24 cellular contexts compared by ENCODE assay signal in genomic region chr15:92584105-92584504, GRCh38.
"Had no signal": no experiment of that assay in that cellular context is flagged by ENCODE, and none has a peak within 500 bp of the region (broad histone marks: within the 10 kb centered on the region; RNA-seq: fewer than 3 reads in every experiment).

No MANE protein-coding gene starts in this region.

- H3K27ac Mint-ChIP-seq: naive thymus-derived CD8-positive, alpha-beta T cell; nephron progenitor cell; neural progenitor cell; stimulated activated effector memory CD8-positive, alpha-beta T cell treated with anti-CD3 and anti-CD28 coated beads, Interleukin-12 subunit alpha, Interleukin-12 subunit beta, amount 100 ng/mL, for 72 hours; stimulated activated naive CD8-positive, alpha-beta T cell treated with anti-CD3 and anti-CD28 coated beads, Interleukin-15, Interleukin-2, amounts not matched to agents 100 ng/mL and 50 ng/mL, for 24 hours had no signal

- H3K4me1 ChIP-seq: lower lobe of right lung, parathyroid adenoma, sigmoid colon, spleen, suprapubic skin, tibial artery, upper lobe of right lung had no signal

- H3K9me3 Mint-ChIP-seq: naive thymus-derived CD8-positive, alpha-beta T cell; stimulated activated effector memory CD8-positive, alpha-beta T cell treated with anti-CD3 and anti-CD28 coated beads, Interleukin-12 subunit alpha, Interleukin-12 subunit beta, amount 100 ng/mL, for 72 hours; stimulated activated naive CD8-positive, alpha-beta T cell treated with anti-CD3 and anti-CD28 coated beads, Interleukin-15, Interleukin-2, amounts not matched to agents 100 ng/mL and 50 ng/mL, for 24 hours had no signal

- ATAC-seq: lower lobe of right lung; naive thymus-derived CD8-positive, alpha-beta T cell; right cardiac atrium; stimulated activated effector memory CD8-positive, alpha-beta T cell treated with anti-CD3 and anti-CD28 coated beads, Interleukin-12 subunit alpha, Interleukin-12 subunit beta, amount 100 ng/mL, for 72 hours; upper lobe of right lung had no signal

- H3K9me3 ChIP-seq: lower lobe of right lung, neutrophil, sigmoid colon, spleen, suprapubic skin, thoracic aorta, tibial artery, upper lobe of right lung had no signal

- H3K36me3 Mint-ChIP-seq: naive thymus-derived CD8-positive, alpha-beta T cell; neural progenitor cell; stimulated activated effector memory CD8-positive, alpha-beta T cell treated with anti-CD3 and anti-CD28 coated beads, Interleukin-12 subunit alpha, Interleukin-12 subunit beta, amount 100 ng/mL, for 72 hours had no signal

- H3K27me3 ChIP-seq: hepatocyte, neural progenitor cell, neutrophil, sigmoid colon, suprapubic skin, upper lobe of right lung had no signal

- H3K4me3 ChIP-seq: hepatocyte, lower lobe of right lung, neural progenitor cell, sigmoid colon, spleen, suprapubic skin, thoracic aorta, tibial artery, upper lobe of right lung had no signal

- H3K27ac ChIP-seq: hepatocyte, lower lobe of right lung, neural progenitor cell, neutrophil, parathyroid adenoma, sigmoid colon, spleen, suprapubic skin, thoracic aorta, tibial artery, upper lobe of right lung had no signal

- H3K36me3 ChIP-seq: lower lobe of right lung, neural progenitor cell, neutrophil, sigmoid colon, spleen, suprapubic skin, thoracic aorta, tibial artery, upper lobe of right lung had no signal

- H3K4me1 Mint-ChIP-seq: naive thymus-derived CD8-positive, alpha-beta T cell; stimulated activated effector memory CD8-positive, alpha-beta T cell treated with anti-CD3 and anti-CD28 coated beads, Interleukin-12 subunit alpha, Interleukin-12 subunit beta, amount 100 ng/mL, for 72 hours had no signal

- H3K27me3 Mint-ChIP-seq: stimulated activated naive CD8-positive, alpha-beta T cell treated with anti-CD3 and anti-CD28 coated beads, Interleukin-15, Interleukin-2, amounts not matched to agents 100 ng/mL and 50 ng/mL, for 24 hours had no signal

- H3K4me3 Mint-ChIP-seq: naive thymus-derived CD8-positive, alpha-beta T cell; nephron progenitor cell; neural progenitor cell; stimulated activated effector memory CD8-positive, alpha-beta T cell treated with anti-CD3 and anti-CD28 coated beads, Interleukin-12 subunit alpha, Interleukin-12 subunit beta, amount 100 ng/mL, for 72 hours; stimulated activated naive CD8-positive, alpha-beta T cell treated with anti-CD3 and anti-CD28 coated beads, Interleukin-15, Interleukin-2, amounts not matched to agents 100 ng/mL and 50 ng/mL, for 24 hours had no signal

- DNase-seq: islet precursor cell; lower lobe of right lung; mammary epithelial cell; mesenchymal stem cell; naive thymus-derived CD8-positive, alpha-beta T cell; nephron progenitor cell; occipital lobe; right cardiac atrium; sigmoid colon; small intestine; spleen; stimulated activated CD4-positive, alpha-beta T cell treated with anti-CD3 and anti-CD28 coated beads, Interleukin-4, amount 100 ng/mL, for 24 hours; stimulated activated naive CD4-positive, alpha-beta T cell; trophoblast cell; upper lobe of right lung had no signal
